ENCODE assay signal across 7 cellular contexts in the genomic region with DNA sequence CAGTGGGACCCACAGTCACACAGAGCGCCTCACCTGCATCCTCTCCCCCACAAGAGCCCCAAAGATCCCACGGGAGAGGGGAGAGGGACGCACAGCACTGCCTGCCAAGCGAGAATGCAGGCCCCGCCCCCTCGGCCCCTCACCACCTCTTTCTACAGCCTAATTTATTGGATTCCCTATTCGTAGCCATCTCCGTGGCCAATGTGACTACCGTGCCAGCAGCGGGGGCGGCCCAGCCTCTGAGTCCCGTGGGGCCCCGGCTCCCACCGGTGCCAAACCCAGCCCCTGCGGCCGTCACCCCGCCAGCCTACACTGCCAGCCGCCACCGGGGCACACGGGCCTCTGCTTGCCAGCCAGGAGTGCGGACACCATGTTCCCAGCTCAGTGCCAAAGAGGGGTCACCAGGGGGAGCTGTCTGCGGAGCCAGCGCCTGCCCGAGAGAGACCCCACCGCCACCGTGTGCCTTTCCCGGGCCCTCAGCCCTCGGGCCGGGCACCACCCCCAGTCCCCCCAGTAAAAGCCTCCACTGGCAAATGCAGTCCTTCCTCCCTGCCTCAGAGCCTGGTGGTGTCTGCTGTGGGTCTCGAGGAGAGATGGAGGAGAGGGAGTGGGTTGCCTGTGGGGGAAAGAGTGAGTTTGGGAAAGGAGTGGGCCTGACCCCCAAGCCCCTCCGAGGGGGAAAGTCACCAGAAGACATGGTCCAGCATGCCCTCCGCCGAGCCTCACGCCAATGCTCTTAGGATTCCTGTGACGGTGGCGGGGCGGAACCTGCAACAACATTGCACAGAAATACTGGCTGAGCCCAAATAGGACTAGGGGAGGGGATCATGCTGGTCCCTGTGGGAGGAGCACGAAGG. TPM values are rescaled to one million over a fixed set of nuclear protein-coding genes. Genes with fewer than 3 reads are reported as not detected.
DNase-seq lines count a peak whose midpoint lies in the region; ATAC-seq and TF ChIP-seq lines count a peak whose summit lies in the region.
"Had no signal": no experiment of that assay in that cellular context is flagged by ENCODE, and none has a peak within 500 bp of the region (broad histone marks: within the 10 kb centered on the region; RNA-seq: fewer than 3 reads in every experiment).

No MANE protein-coding gene starts in this region.

- TF ChIP-seq CTCF in cardiac fibroblast (IDR thresholded peaks at IDR 0.05; ENCODE audit: low read depth, low read length) (peak; percentile 33), progenitor cell of endocrine pancreas (IDR thresholded peaks at IDR 0.05; ENCODE audit: unreplicated experiment) (peak; percentile 44)

- H3K27ac Mint-ChIP-seq in progenitor cell of endocrine pancreas: peak overlapping the region; percentile 62

- peaks cover 1% of the 10 kb centered on the region for H3K4me1 Mint-ChIP-seq in progenitor cell of endocrine pancreas (ENCODE audit: low read depth)

- H3K4me3 ChIP-seq in HUES6 (ENCODE audit: low read depth, low read length) (peak overlapping the region; percentile 65), cardiac fibroblast (replicated peaks in 1 of 2; ENCODE audit: low read depth in 2 of 2, low read length in 2 of 2) (no peak overlapping the region)

- DNase-seq in cardiac fibroblast (ENCODE audit: low read depth in 2 of 2): no peak
- no peak for DNase-seq in progenitor cell of endocrine pancreas (ENCODE audit: low spot score, unreplicated experiment)
- no peak for DNase-seq in foreskin melanocyte
- no peak for DNase-seq in NCI-H2227 treated with DMSO at 0.1 percent for 48 hours (lab: John Stamatoyannopoulos, UW)

- H3K4me3 Mint-ChIP-seq in progenitor cell of endocrine pancreas (ENCODE audit: low read depth): peak overlapping the region; percentile 51

- no peaks in the 10 kb centered on the region for H3K36me3 ChIP-seq in HUES6 (ENCODE audit: control insufficient read depth, insufficient read depth, low read length)

- peak overlapping the region; percentile 30; the same call in 1 of the 2 replicates for H3K27ac ChIP-seq in HUES6 (ENCODE audit: low read depth, low read length)
- H3K27ac ChIP-seq: VCaP had no signal

- H3K9me3 ChIP-seq in HUES6 (ENCODE audit: control insufficient read depth, insufficient read depth, low read depth, low read length): peaks cover 11% of the 10 kb centered on the region; the same call in 1 of the 2 replicates

- H3K9ac ChIP-seq in HUES6 (ENCODE audit: low read length): peak overlapping the region; percentile 44

- ATAC-seq in GM19351 (IDR thresholded peaks at IDR 0.05; ENCODE audit: unreplicated experiment): no peak

- H3K27me3 ChIP-seq in HUES6 (ENCODE audit: control insufficient read depth, insufficient read depth, low read length): no peaks in the 10 kb centered on the region

- H3K36me3 Mint-ChIP-seq in progenitor cell of endocrine pancreas (ENCODE audit: insufficient read depth): no peaks in the 10 kb centered on the region

- peaks cover 4% of the 10 kb centered on the region; the same call in 1 of the 2 replicates for H3K4me1 ChIP-seq in HUES6 (ENCODE audit: control insufficient read depth, insufficient read depth, low read length)

- H3K27me3 Mint-ChIP-seq in progenitor cell of endocrine pancreas: peaks cover 3% of the 10 kb centered on the region

- peaks cover 6% of the 10 kb centered on the region for H3K9me3 Mint-ChIP-seq in progenitor cell of endocrine pancreas (ENCODE audit: low read depth)

RNA-seq across cellular contexts. Expression of gene PLXNB3, which starts 19.6 kb away (rescaled TPM):
- total RNA-seq in progenitor cell of endocrine pancreas: 0.98 and 1.1 TPM in 2 replicates

RNA-seq across cellular contexts. Expression of gene ABCD1, which starts 19.8 kb away (rescaled TPM):
- 15.2 and 15.3 TPM in 2 replicates for total RNA-seq in progenitor cell of endocrine pancreas

RNA-seq across cellular contexts. Expression of gene BCAP31, which starts 20.3 kb away (rescaled TPM):
- 142 and 149 TPM in 2 replicates for total RNA-seq in progenitor cell of endocrine pancreas

RNA-seq across cellular contexts. Expression of gene SRPK3, which starts 36.4 kb away (rescaled TPM):
- not detected in 2 replicates for total RNA-seq in progenitor cell of endocrine pancreas

RNA-seq across cellular contexts. Expression of gene IDH3G, which starts 49.7 kb away (rescaled TPM):
- 41.5 and 49.5 TPM in 2 replicates for total RNA-seq in progenitor cell of endocrine pancreas
